Comparison of ENCODE assay signal across 12 cellular contexts in genomic region chr7:24793982-24794648, GRCh38. TPM values are rescaled to one million over a fixed set of nuclear protein-coding genes. Genes with fewer than 3 reads are reported as not detected.
DNase-seq lines count a peak whose midpoint lies in the region; ATAC-seq and TF ChIP-seq lines count a peak whose summit lies in the region.
"Had no signal": no experiment of that assay in that cellular context is flagged by ENCODE, and none has a peak within 500 bp of the region (broad histone marks: within the 10 kb centered on the region; RNA-seq: fewer than 3 reads in every experiment).

No MANE protein-coding gene starts in this region.

- no peaks in the 10 kb centered on the region for H3K27me3 ChIP-seq in brain microvascular endothelial cell (replicated peaks)

- H3K27me3 Mint-ChIP-seq in activated naive CD4-positive, alpha-beta T cell treated with anti-CD3 and anti-CD28 coated beads, Interleukin-2, amount 10 ng/mL, durations not matched to agents 7 days and 5 days: no peaks in the 10 kb centered on the region
- no peaks in the 10 kb centered on the region for H3K27me3 Mint-ChIP-seq in activated naive CD4-positive, alpha-beta T cell treated with anti-CD3 and anti-CD28 coated beads for 36 hours (ENCODE audit: low read depth)
- H3K27me3 Mint-ChIP-seq in activated T-helper 17 cell treated with anti-CD3 and anti-CD28 coated beads, Interleukin-2, amount 50 U/mL, for 72 hours: no peaks in the 10 kb centered on the region
- H3K27me3 Mint-ChIP-seq in stimulated activated naive B cell treated with anti-CD40 and anti-IgM and Interleukin-4, amounts not matched to agents 10 μg/mL and 1 μg/mL and 100 μg/mL, for 72 hours: no peaks in the 10 kb centered on the region
- H3K27me3 Mint-ChIP-seq: type B pancreatic cell had no signal

- H3K36me3 Mint-ChIP-seq in activated naive CD4-positive, alpha-beta T cell treated with anti-CD3 and anti-CD28 coated beads, Interleukin-2, amount 10 ng/mL, durations not matched to agents 7 days and 5 days: peaks cover 31% of the 10 kb centered on the region
- H3K36me3 Mint-ChIP-seq in activated naive CD4-positive, alpha-beta T cell treated with anti-CD3 and anti-CD28 coated beads for 36 hours (ENCODE audit: low read depth): peaks cover 7% of the 10 kb centered on the region
- H3K36me3 Mint-ChIP-seq in activated T-helper 17 cell treated with anti-CD3 and anti-CD28 coated beads, Interleukin-2, amount 50 U/mL, for 72 hours (ENCODE audit: low read depth): peaks cover 51% of the 10 kb centered on the region
- peaks cover 44 to 57% of the 10 kb centered on the region in 2 donors for H3K36me3 Mint-ChIP-seq in stimulated activated naive B cell treated with anti-CD40 and anti-IgM and Interleukin-4, amounts not matched to agents 10 μg/mL and 1 μg/mL and 100 μg/mL, for 72 hours
- H3K36me3 Mint-ChIP-seq: type B pancreatic cell had no signal

- in situ Hi-C loops in brain microvascular endothelial cell (cut with HindIII; ENCODE audit: low pct_ligation_motif_present, low sequenced_read_pairs): no loop called here

- H3K27ac ChIP-seq in brain microvascular endothelial cell: no peak overlapping the region

- H3K9me3 Mint-ChIP-seq in activated naive CD4-positive, alpha-beta T cell treated with anti-CD3 and anti-CD28 coated beads, Interleukin-2, amount 10 ng/mL, durations not matched to agents 7 days and 5 days: peaks cover 2% of the 10 kb centered on the region
- H3K9me3 Mint-ChIP-seq in activated naive CD4-positive, alpha-beta T cell treated with anti-CD3 and anti-CD28 coated beads for 36 hours: peaks cover 4% of the 10 kb centered on the region
- no peaks in the 10 kb centered on the region for H3K9me3 Mint-ChIP-seq in activated T-helper 17 cell treated with anti-CD3 and anti-CD28 coated beads, Interleukin-2, amount 50 U/mL, for 72 hours
- peaks cover 2 to 6% of the 10 kb centered on the region in 2 donors for H3K9me3 Mint-ChIP-seq in stimulated activated naive B cell treated with anti-CD40 and anti-IgM and Interleukin-4, amounts not matched to agents 10 μg/mL and 1 μg/mL and 100 μg/mL, for 72 hours
- H3K9me3 Mint-ChIP-seq: type B pancreatic cell had no signal

- no peak for ATAC-seq in activated T-helper 17 cell treated with anti-CD3 and anti-CD28 coated beads, Interleukin-2, amount 50 U/mL, for 72 hours (replicated peaks)
- no peak for ATAC-seq in stimulated activated naive B cell treated with anti-CD40 and anti-IgM and Interleukin-4, amounts not matched to agents 10 μg/mL and 1 μg/mL and 100 μg/mL, for 72 hours (replicated peaks)

- no peaks in the 10 kb centered on the region for H3K36me3 ChIP-seq in brain microvascular endothelial cell (replicated peaks)

- TF ChIP-seq CTCF in brain microvascular endothelial cell (IDR thresholded peaks at IDR 0.05; ENCODE audit: low read depth, low read length, missing control alignments): no peak

- DNase-seq in activated naive CD4-positive, alpha-beta T cell treated with anti-CD3 and anti-CD28 coated beads, Interleukin-2, amount 10 ng/mL, durations not matched to agents 7 days and 5 days: no peak
- no peak for DNase-seq in activated naive CD4-positive, alpha-beta T cell treated with anti-CD3 and anti-CD28 coated beads for 36 hours
- peak; percentile 61 for DNase-seq in NCI-H748 (lab: John Stamatoyannopoulos, UW; ENCODE audit: unreplicated experiment)
- DNase-seq in stimulated activated naive B cell treated with anti-CD40 and anti-IgM and Interleukin-4, amounts not matched to agents 10 μg/mL and 1 μg/mL and 100 μg/mL, for 72 hours: no peak
- no peak for DNase-seq in brain microvascular endothelial cell
- no peak for DNase-seq in NCI-H128 (lab: John Stamatoyannopoulos, UW; ENCODE audit: unreplicated experiment)
- no peak for DNase-seq in pons (ENCODE audit: low spot score)
- DNase-seq: activated CD4-positive, CD25-positive, alpha-beta regulatory T cell treated with anti-CD3 and anti-CD28 coated beads, Interleukin-2, amount 50 U/mL, for 72 hours; DMS79 treated with DMSO at 0.1 percent for 48 hours; NCI-H2081 had no signal

- H3K27ac Mint-ChIP-seq in activated naive CD4-positive, alpha-beta T cell treated with anti-CD3 and anti-CD28 coated beads, Interleukin-2, amount 10 ng/mL, durations not matched to agents 7 days and 5 days: peak overlapping the region; percentile 21
- H3K27ac Mint-ChIP-seq in activated naive CD4-positive, alpha-beta T cell treated with anti-CD3 and anti-CD28 coated beads for 36 hours: no peak overlapping the region
- H3K27ac Mint-ChIP-seq in activated T-helper 17 cell treated with anti-CD3 and anti-CD28 coated beads, Interleukin-2, amount 50 U/mL, for 72 hours: peak overlapping the region; percentile 75
- peak overlapping the region; percentile 0 for H3K27ac Mint-ChIP-seq in stimulated activated naive B cell treated with anti-CD40 and anti-IgM and Interleukin-4, amounts not matched to agents 10 μg/mL and 1 μg/mL and 100 μg/mL, for 72 hours
- H3K27ac Mint-ChIP-seq: type B pancreatic cell had no signal

- peaks cover 16% of the 10 kb centered on the region for H3K4me1 Mint-ChIP-seq in activated naive CD4-positive, alpha-beta T cell treated with anti-CD3 and anti-CD28 coated beads, Interleukin-2, amount 10 ng/mL, durations not matched to agents 7 days and 5 days
- H3K4me1 Mint-ChIP-seq in activated naive CD4-positive, alpha-beta T cell treated with anti-CD3 and anti-CD28 coated beads for 36 hours (ENCODE audit: low read depth): peaks cover 10% of the 10 kb centered on the region
- H3K4me1 Mint-ChIP-seq in activated T-helper 17 cell treated with anti-CD3 and anti-CD28 coated beads, Interleukin-2, amount 50 U/mL, for 72 hours: peaks cover 19% of the 10 kb centered on the region
- peaks cover 12 to 17% of the 10 kb centered on the region in 2 donors for H3K4me1 Mint-ChIP-seq in stimulated activated naive B cell treated with anti-CD40 and anti-IgM and Interleukin-4, amounts not matched to agents 10 μg/mL and 1 μg/mL and 100 μg/mL, for 72 hours

- CTCF ChIA-PET in activated naive CD4-positive, alpha-beta T cell treated with anti-CD3 and anti-CD28 coated beads, Interleukin-2, amount 10 ng/mL, durations not matched to agents 7 days and 5 days (lab: Charles Lee): interaction anchor here (1.0 kb wide), 1 partner anchor 18 kb away, joined by 3 read pairs; no protein-coding TSS in a partner anchor
- CTCF ChIA-PET in activated naive CD4-positive, alpha-beta T cell treated with anti-CD3 and anti-CD28 coated beads for 36 hours (lab: Charles Lee): no interaction called here

- no peak overlapping the region for H3K4me3 ChIP-seq in brain microvascular endothelial cell (ENCODE audit: low read depth, low read length)

- H3K4me3 Mint-ChIP-seq in activated naive CD4-positive, alpha-beta T cell treated with anti-CD3 and anti-CD28 coated beads, Interleukin-2, amount 10 ng/mL, durations not matched to agents 7 days and 5 days: no peak overlapping the region
- no peak overlapping the region for H3K4me3 Mint-ChIP-seq in activated naive CD4-positive, alpha-beta T cell treated with anti-CD3 and anti-CD28 coated beads for 36 hours
- H3K4me3 Mint-ChIP-seq in activated T-helper 17 cell treated with anti-CD3 and anti-CD28 coated beads, Interleukin-2, amount 50 U/mL, for 72 hours: peak overlapping the region; percentile 17
- no peak overlapping the region for H3K4me3 Mint-ChIP-seq in stimulated activated naive B cell treated with anti-CD40 and anti-IgM and Interleukin-4, amounts not matched to agents 10 μg/mL and 1 μg/mL and 100 μg/mL, for 72 hours
- H3K4me3 Mint-ChIP-seq: type B pancreatic cell had no signal

- intact Hi-C loops in activated naive CD4-positive, alpha-beta T cell treated with anti-CD3 and anti-CD28 coated beads for 36 hours (cut with micrococcal nuclease): no loop called here

RNA-seq across cellular contexts. Expression of gene GSDME, which starts 36.9 kb away (rescaled TPM):
- total RNA-seq in activated naive CD4-positive, alpha-beta T cell treated with anti-CD3 and anti-CD28 coated beads for 36 hours: 1 to 10 TPM; 6.8 to 6.9 TPM
- 1 to 10 TPM in 1 of 2 donors, under 1 TPM in 1; 0.50 to 1.6 TPM for total RNA-seq in activated T-helper 17 cell treated with anti-CD3 and anti-CD28 coated beads, Interleukin-2, amount 50 U/mL, for 72 hours
